In genomic region chr12:49336645-49337584, GRCh38 we compare ENCODE assay signal across 8 cellular contexts. TPM values are rescaled to one million over a fixed set of nuclear protein-coding genes. Genes with fewer than 3 reads are reported as not detected.
DNase-seq lines count a peak whose midpoint lies in the region; ATAC-seq, FAIRE-seq and TF ChIP-seq lines count a peak whose summit lies in the region.

Gene C1QL4 (minus strand): TSS chr12:49337188. CDS start chr12:49336477, 711 bp downstream.

- intact Hi-C loops in activated naive CD4-positive, alpha-beta T cell treated with anti-CD3 and anti-CD28 coated beads for 36 hours (cut with micrococcal nuclease): loop anchor here (1.0 kb wide), 3 partner anchors 14 to 49 kb away; partner anchors contain the start of gene TROAP

- peak within 1 kb of the TSS; percentile 70 for H3K9ac ChIP-seq in SK-N-MC (ENCODE audit: insufficient read length)

- H3K4me1 Mint-ChIP-seq in activated naive CD4-positive, alpha-beta T cell treated with anti-CD3 and anti-CD28 coated beads for 36 hours (ENCODE audit: low read depth): peaks cover 25% of the 10 kb centered on the region
- H3K4me1 Mint-ChIP-seq in glutamatergic neuron (ENCODE audit: low read depth, unreplicated experiment): peaks cover 31% of the 10 kb centered on the region
- peaks cover 20% of the 10 kb centered on the region for H3K4me1 Mint-ChIP-seq in osteocyte (ENCODE audit: unreplicated experiment)

- H3K36me3 ChIP-seq in SK-N-MC (ENCODE audit: insufficient read depth, low read length) (no peaks in the 10 kb centered on the region), thoracic aorta (no peaks in the 10 kb centered on the region)

- H3K4me3 Mint-ChIP-seq in activated naive CD4-positive, alpha-beta T cell treated with anti-CD3 and anti-CD28 coated beads for 36 hours: peak within 1 kb of the TSS; percentile 57
- H3K4me3 Mint-ChIP-seq in glutamatergic neuron (ENCODE audit: unreplicated experiment) (peak within 1 kb of the TSS; percentile 35), osteocyte (ENCODE audit: unreplicated experiment) (peak within 1 kb of the TSS; percentile 72)

- CTCF ChIA-PET in activated naive CD4-positive, alpha-beta T cell treated with anti-CD3 and anti-CD28 coated beads for 36 hours (lab: Charles Lee): interaction anchor here (0.7 to 4.3 kb wide), 11 partner anchors 8 to 198 kb away, joined by 3 to 66 read pairs (median 6); partner anchors contain the start of genes DNAJC22, PRPH, TROAP and TUBA1A

- DNase-seq in AG09319 (ENCODE audit: extremely low read depth, low read depth): no peak
- DNase-seq in GM19239 (ENCODE audit: insufficient read length, low spot score): peak; percentile 92
- no peak for DNase-seq in LNCaP clone FGC (ENCODE audit: low read depth)
- DNase-seq in SK-N-MC (ENCODE audit: low read depth, low spot score): no peak
- DNase-seq in activated naive CD4-positive, alpha-beta T cell treated with anti-CD3 and anti-CD28 coated beads for 36 hours: peak; percentile 90
- DNase-seq in glutamatergic neuron: peak; percentile 94
- peak; percentile 96 for DNase-seq in osteocyte (ENCODE audit: extremely low spot score, unreplicated experiment)
- DNase-seq in thoracic aorta (ENCODE audit: low spot score): peak; percentile 54

- H3K9me3 Mint-ChIP-seq in activated naive CD4-positive, alpha-beta T cell treated with anti-CD3 and anti-CD28 coated beads for 36 hours: no peaks in the 10 kb centered on the region
- H3K9me3 Mint-ChIP-seq in glutamatergic neuron (ENCODE audit: unreplicated experiment) (peaks cover 14% of the 10 kb centered on the region), osteocyte (ENCODE audit: unreplicated experiment) (no peaks in the 10 kb centered on the region)

- H3K4me1 ChIP-seq in thoracic aorta (ENCODE audit: control insufficient read depth in 1 of 2, low read depth in 2 of 2): peaks cover 0 to 8% of the 10 kb centered on the region in 2 donors

- ATAC-seq in thoracic aorta (ENCODE audit: insufficient number of reproducible peaks, low FRiP score, low read depth): peak; percentile 47

- H3K4me3 ChIP-seq in LNCaP clone FGC (ENCODE audit: low read depth, low read length): peak within 1 kb of the TSS; percentile 53
- peak within 1 kb of the TSS; percentile 87 for H3K4me3 ChIP-seq in SK-N-MC
- H3K4me3 ChIP-seq in thoracic aorta: peak within 1 kb of the TSS; percentile 67

- peaks cover 78% of the 10 kb centered on the region for H3K27me3 Mint-ChIP-seq in activated naive CD4-positive, alpha-beta T cell treated with anti-CD3 and anti-CD28 coated beads for 36 hours (ENCODE audit: low read depth)
- H3K27me3 Mint-ChIP-seq in glutamatergic neuron (ENCODE audit: unreplicated experiment): peaks cover 44% of the 10 kb centered on the region
- H3K27me3 Mint-ChIP-seq in osteocyte (ENCODE audit: unreplicated experiment): peaks cover 25% of the 10 kb centered on the region

- H3K36me3 Mint-ChIP-seq in activated naive CD4-positive, alpha-beta T cell treated with anti-CD3 and anti-CD28 coated beads for 36 hours (ENCODE audit: low read depth): peaks cover 3% of the 10 kb centered on the region
- H3K36me3 Mint-ChIP-seq in glutamatergic neuron (ENCODE audit: unreplicated experiment): no peaks in the 10 kb centered on the region
- H3K36me3 Mint-ChIP-seq in osteocyte (ENCODE audit: unreplicated experiment): no peaks in the 10 kb centered on the region

- H3K27ac ChIP-seq in SK-N-MC (peak within 1 kb of the TSS; percentile 49; the same call in 1 of the 2 replicates), thoracic aorta (peak within 1 kb of the TSS in 1 of 2 donors; percentile 32)

- peak; percentile 11 for FAIRE-seq in GM19239 (lab: Jason Lieb, UNC)

- no peaks in the 10 kb centered on the region for H3K9me3 ChIP-seq in SK-N-MC (ENCODE audit: low read depth, low read length)
- H3K9me3 ChIP-seq in thoracic aorta: no peaks in the 10 kb centered on the region

- peaks cover 6% of the 10 kb centered on the region for H3K27me3 ChIP-seq in thoracic aorta (replicated peaks; ENCODE audit: insufficient read depth)

- no peak within 1 kb of the TSS for H3K27ac Mint-ChIP-seq in activated naive CD4-positive, alpha-beta T cell treated with anti-CD3 and anti-CD28 coated beads for 36 hours
- peak within 1 kb of the TSS; percentile 16 for H3K27ac Mint-ChIP-seq in glutamatergic neuron (ENCODE audit: unreplicated experiment)
- no peak within 1 kb of the TSS for H3K27ac Mint-ChIP-seq in osteocyte (ENCODE audit: unreplicated experiment)

- peak; percentile 84 for TF ChIP-seq CTCF in AG09319 (IDR thresholded peaks at IDR 0.05; ENCODE audit: low read depth, low read length)
- peak; percentile 89 for TF ChIP-seq CTCF in LNCaP clone FGC (IDR thresholded peaks at IDR 0.05; ENCODE audit: control insufficient read depth, extremely low read depth, insufficient read depth)
- TF ChIP-seq CTCF in glutamatergic neuron (IDR thresholded peaks at IDR 0.05; ENCODE audit: partially characterized antibody, unreplicated experiment): peak; percentile 98
- peak; percentile 98 for TF ChIP-seq CTCF in osteocyte (IDR thresholded peaks at IDR 0.05)
- TF ChIP-seq CTCF in thoracic aorta (IDR thresholded peaks at IDR 0.05): peak; percentile 97

RNA-seq across cellular contexts. Expression of gene C1QL4, which starts in this region (rescaled TPM):
- total RNA-seq in activated naive CD4-positive, alpha-beta T cell treated with anti-CD3 and anti-CD28 coated beads for 36 hours: not detected
- 4.8 TPM for total RNA-seq in glutamatergic neuron (ENCODE audit: unreplicated experiment)
- 0.16 TPM in 1 of 2 replicates, not detected in the other for total RNA-seq in osteocyte
- total RNA-seq in thoracic aorta: not detected

Comparison
In these comparisons a context has a peak if more than half of its experiments do, and no peak if none do; other contexts are left out.
1. Peak in DNase-seq in activated naive CD4-positive, alpha-beta T cell treated with anti-CD3 and anti-CD28 coated beads for 36 hours; RNA of the gene not detected or under 1 TPM.
2. Peak in DNase-seq in osteocyte; RNA of the gene not detected or under 1 TPM.
3. Peak in DNase-seq, ATAC-seq and H3K4me3 ChIP-seq in thoracic aorta; RNA of the gene not detected or under 1 TPM.
4. DNase-seq: peak in GM19239 (single experiment) and glutamatergic neuron (single experiment); none in AG09319 (single experiment), LNCaP clone FGC (single experiment) and SK-N-MC (single experiment).
5. Peak in every context shown above with its lines, with median percentiles within 50 percentile points of each other: CTCF ChIP-seq, H3K4me3 ChIP-seq and H3K4me3 Mint-ChIP-seq.